1 cellular context compared by ENCODE assay signal in the genomic region with DNA sequence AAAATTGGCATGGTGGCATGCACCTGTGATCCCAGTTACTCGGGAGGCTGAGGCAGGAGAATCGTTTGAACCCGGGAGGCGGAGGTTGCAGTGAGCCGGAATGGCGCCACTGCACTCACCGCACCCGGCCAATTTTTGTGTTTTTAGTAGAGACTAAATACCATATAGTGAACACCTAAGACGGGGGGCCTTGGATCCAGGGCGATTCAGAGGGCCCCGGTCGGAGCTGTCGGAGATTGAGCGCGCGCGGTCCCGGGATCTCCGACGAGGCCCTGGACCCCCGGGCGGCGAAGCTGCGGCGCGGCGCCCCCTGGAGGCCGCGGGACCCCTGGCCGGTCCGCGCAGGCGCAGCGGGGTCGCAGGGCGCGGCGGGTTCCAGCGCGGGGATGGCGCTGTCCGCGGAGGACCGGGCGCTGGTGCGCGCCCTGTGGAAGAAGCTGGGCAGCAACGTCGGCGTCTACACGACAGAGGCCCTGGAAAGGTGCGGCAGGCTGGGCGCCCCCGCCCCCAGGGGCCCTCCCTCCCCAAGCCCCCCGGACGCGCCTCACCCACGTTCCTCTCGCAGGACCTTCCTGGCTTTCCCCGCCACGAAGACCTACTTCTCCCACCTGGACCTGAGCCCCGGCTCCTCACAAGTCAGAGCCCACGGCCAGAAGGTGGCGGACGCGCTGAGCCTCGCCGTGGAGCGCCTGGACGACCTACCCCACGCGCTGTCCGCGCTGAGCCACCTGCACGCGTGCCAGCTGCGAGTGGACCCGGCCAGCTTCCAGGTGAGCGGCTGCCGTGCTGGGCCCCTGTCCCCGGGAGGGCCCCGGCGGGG.
TF ChIP-seq lines count a peak whose summit lies in the region.

A gene (plus strand): TSS at position 359 of the 820 bp plus-strand sequence. CDS start 28 bp downstream, at position 387.

TF ChIP-seq in K562, 482 proteins besides CTCF, POLR2A, EP300 and RAD21 (continued from another document):
- TF ChIP-seq CC2D1A (IDR thresholded peaks at IDR 0.05): peak; percentile 26; the same call in 1 of the 2 replicates
- TF ChIP-seq, protein P1, sequence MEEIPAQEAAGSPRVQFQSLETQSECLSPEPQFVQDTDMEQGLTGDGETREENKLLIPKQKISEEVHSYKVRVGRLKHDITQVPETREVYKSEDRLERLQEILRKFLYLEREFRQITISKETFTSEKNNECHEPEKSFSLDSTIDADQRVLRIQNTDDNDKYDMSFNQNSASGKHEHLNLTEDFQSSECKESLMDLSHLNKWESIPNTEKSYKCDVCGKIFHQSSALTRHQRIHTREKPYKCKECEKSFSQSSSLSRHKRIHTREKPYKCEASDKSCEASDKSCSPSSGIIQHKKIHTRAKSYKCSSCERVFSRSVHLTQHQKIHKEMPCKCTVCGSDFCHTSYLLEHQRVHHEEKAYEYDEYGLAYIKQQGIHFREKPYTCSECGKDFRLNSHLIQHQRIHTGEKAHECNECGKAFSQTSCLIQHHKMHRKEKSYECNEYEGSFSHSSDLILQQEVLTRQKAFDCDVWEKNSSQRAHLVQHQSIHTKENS (CRISPR knock-in tag; IDR thresholded peaks at IDR 0.05): no peak
- no peak for TF ChIP-seq PHF8 (IDR thresholded peaks at IDR 0.05; ENCODE audit: borderline replicate concordance, low read length)
- TF ChIP-seq SAFB (IDR thresholded peaks at IDR 0.05; ENCODE audit: borderline replicate concordance, low read depth, low read length): peak; percentile 87
- no peak for TF ChIP-seq RBM14 (IDR thresholded peaks at IDR 0.05; ENCODE audit: borderline replicate concordance, insufficient read depth, low read depth, low read length)
- TF ChIP-seq, protein P2, sequence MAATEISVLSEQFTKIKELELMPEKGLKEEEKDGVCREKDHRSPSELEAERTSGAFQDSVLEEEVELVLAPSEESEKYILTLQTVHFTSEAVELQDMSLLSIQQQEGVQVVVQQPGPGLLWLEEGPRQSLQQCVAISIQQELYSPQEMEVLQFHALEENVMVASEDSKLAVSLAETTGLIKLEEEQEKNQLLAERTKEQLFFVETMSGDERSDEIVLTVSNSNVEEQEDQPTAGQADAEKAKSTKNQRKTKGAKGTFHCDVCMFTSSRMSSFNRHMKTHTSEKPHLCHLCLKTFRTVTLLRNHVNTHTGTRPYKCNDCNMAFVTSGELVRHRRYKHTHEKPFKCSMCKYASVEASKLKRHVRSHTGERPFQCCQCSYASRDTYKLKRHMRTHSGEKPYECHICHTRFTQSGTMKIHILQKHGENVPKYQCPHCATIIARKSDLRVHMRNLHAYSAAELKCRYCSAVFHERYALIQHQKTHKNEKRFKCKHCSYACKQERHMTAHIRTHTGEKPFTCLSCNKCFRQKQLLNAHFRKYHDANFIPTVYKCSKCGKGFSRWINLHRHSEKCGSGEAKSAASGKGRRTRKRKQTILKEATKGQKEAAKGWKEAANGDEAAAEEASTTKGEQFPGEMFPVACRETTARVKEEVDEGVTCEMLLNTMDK (IDR thresholded peaks at IDR 0.05; ENCODE audit: borderline replicate concordance, insufficient read depth, low read depth, low read length, poor library complexity, severe bottlenecking): peak; percentile 94
- TF ChIP-seq ATF1 (CRISPR knock-in tag; IDR thresholded peaks at IDR 0.05): no peak
- 0 out of 2 replicates have a peak, but pooled peaks have one; percentile 32 for TF ChIP-seq ATF1 (tag; IDR thresholded peaks at IDR 0.05)
- TF ChIP-seq, protein P3, sequence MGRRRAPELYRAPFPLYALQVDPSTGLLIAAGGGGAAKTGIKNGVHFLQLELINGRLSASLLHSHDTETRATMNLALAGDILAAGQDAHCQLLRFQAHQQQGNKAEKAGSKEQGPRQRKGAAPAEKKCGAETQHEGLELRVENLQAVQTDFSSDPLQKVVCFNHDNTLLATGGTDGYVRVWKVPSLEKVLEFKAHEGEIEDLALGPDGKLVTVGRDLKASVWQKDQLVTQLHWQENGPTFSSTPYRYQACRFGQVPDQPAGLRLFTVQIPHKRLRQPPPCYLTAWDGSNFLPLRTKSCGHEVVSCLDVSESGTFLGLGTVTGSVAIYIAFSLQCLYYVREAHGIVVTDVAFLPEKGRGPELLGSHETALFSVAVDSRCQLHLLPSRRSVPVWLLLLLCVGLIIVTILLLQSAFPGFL (CRISPR knock-in tag; IDR thresholded peaks at IDR 0.05): 0 out of 2 replicates have a peak, but pooled peaks have one; percentile 74
- peak; percentile 37 for TF ChIP-seq TBP (optimal IDR thresholded peaks at IDR 0.05; ENCODE audit: low read depth, low read length)
- TF ChIP-seq MECOM (CRISPR knock-in tag; IDR thresholded peaks at IDR 0.05): 0 out of 2 replicates have a peak, but pooled peaks have one; percentile 4
- TF ChIP-seq TRIM28 (IDR thresholded peaks at IDR 0.05): 0 out of 2 replicates have a peak, but pooled peaks have one; percentile 10
- TF ChIP-seq, protein P4, sequence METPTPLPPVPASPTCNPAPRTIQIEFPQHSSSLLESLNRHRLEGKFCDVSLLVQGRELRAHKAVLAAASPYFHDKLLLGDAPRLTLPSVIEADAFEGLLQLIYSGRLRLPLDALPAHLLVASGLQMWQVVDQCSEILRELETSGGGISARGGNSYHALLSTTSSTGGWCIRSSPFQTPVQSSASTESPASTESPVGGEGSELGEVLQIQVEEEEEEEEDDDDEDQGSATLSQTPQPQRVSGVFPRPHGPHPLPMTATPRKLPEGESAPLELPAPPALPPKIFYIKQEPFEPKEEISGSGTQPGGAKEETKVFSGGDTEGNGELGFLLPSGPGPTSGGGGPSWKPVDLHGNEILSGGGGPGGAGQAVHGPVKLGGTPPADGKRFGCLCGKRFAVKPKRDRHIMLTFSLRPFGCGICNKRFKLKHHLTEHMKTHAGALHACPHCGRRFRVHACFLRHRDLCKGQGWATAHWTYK (CRISPR knock-in tag; IDR thresholded peaks at IDR 0.05): peak; percentile 25; the same call in 1 of the 2 replicates
- TF ChIP-seq, protein P5, sequence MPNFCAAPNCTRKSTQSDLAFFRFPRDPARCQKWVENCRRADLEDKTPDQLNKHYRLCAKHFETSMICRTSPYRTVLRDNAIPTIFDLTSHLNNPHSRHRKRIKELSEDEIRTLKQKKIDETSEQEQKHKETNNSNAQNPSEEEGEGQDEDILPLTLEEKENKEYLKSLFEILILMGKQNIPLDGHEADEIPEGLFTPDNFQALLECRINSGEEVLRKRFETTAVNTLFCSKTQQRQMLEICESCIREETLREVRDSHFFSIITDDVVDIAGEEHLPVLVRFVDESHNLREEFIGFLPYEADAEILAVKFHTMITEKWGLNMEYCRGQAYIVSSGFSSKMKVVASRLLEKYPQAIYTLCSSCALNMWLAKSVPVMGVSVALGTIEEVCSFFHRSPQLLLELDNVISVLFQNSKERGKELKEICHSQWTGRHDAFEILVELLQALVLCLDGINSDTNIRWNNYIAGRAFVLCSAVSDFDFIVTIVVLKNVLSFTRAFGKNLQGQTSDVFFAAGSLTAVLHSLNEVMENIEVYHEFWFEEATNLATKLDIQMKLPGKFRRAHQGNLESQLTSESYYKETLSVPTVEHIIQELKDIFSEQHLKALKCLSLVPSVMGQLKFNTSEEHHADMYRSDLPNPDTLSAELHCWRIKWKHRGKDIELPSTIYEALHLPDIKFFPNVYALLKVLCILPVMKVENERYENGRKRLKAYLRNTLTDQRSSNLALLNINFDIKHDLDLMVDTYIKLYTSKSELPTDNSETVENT (CRISPR knock-in tag; IDR thresholded peaks at IDR 0.05): peak; percentile 80; the same call in 1 of the 2 replicates
- TF ChIP-seq PTRF (tag; IDR thresholded peaks at IDR 0.05): no peak
- peak; percentile 67 for TF ChIP-seq CCNT2 (IDR thresholded peaks at IDR 0.05; ENCODE audit: borderline replicate concordance, extremely low read depth, insufficient read length, low read depth, low read length)
- TF ChIP-seq ZNF23 (CRISPR knock-in tag; IDR thresholded peaks at IDR 0.05): no peak
- peak; percentile 85 for TF ChIP-seq GATAD2B (IDR thresholded peaks at IDR 0.05; ENCODE audit: borderline replicate concordance)
- TF ChIP-seq NR3C1 (CRISPR knock-in tag; IDR thresholded peaks at IDR 0.05): no peak
- TF ChIP-seq, protein P6, sequence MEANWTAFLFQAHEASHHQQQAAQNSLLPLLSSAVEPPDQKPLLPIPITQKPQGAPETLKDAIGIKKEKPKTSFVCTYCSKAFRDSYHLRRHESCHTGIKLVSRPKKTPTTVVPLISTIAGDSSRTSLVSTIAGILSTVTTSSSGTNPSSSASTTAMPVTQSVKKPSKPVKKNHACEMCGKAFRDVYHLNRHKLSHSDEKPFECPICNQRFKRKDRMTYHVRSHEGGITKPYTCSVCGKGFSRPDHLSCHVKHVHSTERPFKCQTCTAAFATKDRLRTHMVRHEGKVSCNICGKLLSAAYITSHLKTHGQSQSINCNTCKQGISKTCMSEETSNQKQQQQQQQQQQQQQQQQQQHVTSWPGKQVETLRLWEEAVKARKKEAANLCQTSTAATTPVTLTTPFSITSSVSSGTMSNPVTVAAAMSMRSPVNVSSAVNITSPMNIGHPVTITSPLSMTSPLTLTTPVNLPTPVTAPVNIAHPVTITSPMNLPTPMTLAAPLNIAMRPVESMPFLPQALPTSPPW (CRISPR knock-in tag; IDR thresholded peaks at IDR 0.05): no peak
- TF ChIP-seq, protein P7, sequence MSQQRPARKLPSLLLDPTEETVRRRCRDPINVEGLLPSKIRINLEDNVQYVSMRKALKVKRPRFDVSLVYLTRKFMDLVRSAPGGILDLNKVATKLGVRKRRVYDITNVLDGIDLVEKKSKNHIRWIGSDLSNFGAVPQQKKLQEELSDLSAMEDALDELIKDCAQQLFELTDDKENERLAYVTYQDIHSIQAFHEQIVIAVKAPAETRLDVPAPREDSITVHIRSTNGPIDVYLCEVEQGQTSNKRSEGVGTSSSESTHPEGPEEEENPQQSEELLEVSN (IDR thresholded peaks at IDR 0.05; ENCODE audit: borderline replicate concordance in 1 of 2, extremely low read depth in 1 of 2, insufficient read depth in 1 of 2, insufficient read length in 1 of 2, low read depth in 1 of 2, low read length in 1 of 2, poor library complexity in 1 of 2, severe bottlenecking in 1 of 2): peak; percentile 14 to 77
- TF ChIP-seq POLR3G (IDR thresholded peaks at IDR 0.05; ENCODE audit: extremely low read depth, insufficient read length, insufficient replicate concordance): no peak
- TF ChIP-seq ETV6 (IDR thresholded peaks at IDR 0.05; ENCODE audit: borderline replicate concordance in 1 of 2, low read depth in 2 of 2, low read length in 1 of 2): no peak
- no peak for TF ChIP-seq ETV6 (CRISPR knock-in tag; IDR thresholded peaks at IDR 0.05; ENCODE audit: borderline replicate concordance)
- 0 out of 2 replicates have a peak, but pooled peaks have one; percentile 22 for TF ChIP-seq SMAD4 (CRISPR knock-in tag; conservative IDR thresholded peaks at IDR 0.05)
- TF ChIP-seq NFE2 (IDR thresholded peaks at IDR 0.05; ENCODE audit: low read depth): no peak
